ENCODE assay signal across 29 cellular contexts in genomic region chr6:90914312-90914711, GRCh38.
"Had no signal": no experiment of that assay in that cellular context is flagged by ENCODE, and none has a peak within 500 bp of the region (broad histone marks: within the 10 kb centered on the region; RNA-seq: fewer than 3 reads in every experiment).

No MANE protein-coding gene starts in this region.

- H3K9me3 Mint-ChIP-seq: stimulated activated effector memory CD8-positive, alpha-beta T cell treated with anti-CD3 and anti-CD28 coated beads, Interleukin-12 subunit alpha, Interleukin-12 subunit beta, amount 100 ng/mL, for 72 hours; stimulated activated naive CD8-positive, alpha-beta T cell treated with anti-CD3 and anti-CD28 coated beads, Interleukin-15, Interleukin-2, amounts not matched to agents 100 ng/mL and 50 ng/mL, for 24 hours had no signal

- H3K9me3 ChIP-seq: suprapubic skin, testis, thoracic aorta, thyroid gland, tibial artery, tibial nerve, upper lobe of left lung, upper lobe of right lung, uterus, vagina had no signal

- H3K27me3 ChIP-seq: stomach, suprapubic skin, testis, thyroid gland, tibial artery, tibial nerve, transverse colon, upper lobe of left lung, upper lobe of right lung, uterus, vagina had no signal

- H3K4me1 ChIP-seq: stomach, suprapubic skin, testis, thyroid gland, tibial artery, tibial nerve, transverse colon, upper lobe of left lung, upper lobe of right lung, uterus, vagina had no signal

- ATAC-seq: stimulated activated effector memory CD8-positive, alpha-beta T cell treated with anti-CD3 and anti-CD28 coated beads, Interleukin-12 subunit alpha, Interleukin-12 subunit beta, amount 100 ng/mL, for 72 hours; stimulated activated memory B cell treated with anti-CD40 and anti-IgM and Interleukin-4, amounts not matched to agents 10 μg/mL and 1 μg/mL and 100 μg/mL, for 72 hours; stimulated activated naive B cell treated with anti-CD40 and anti-IgM and Interleukin-4, amounts not matched to agents 10 μg/mL and 1 μg/mL and 100 μg/mL, for 72 hours; stimulated activated naive CD8-positive, alpha-beta T cell treated with anti-CD3 and anti-CD28 coated beads, Interleukin-15, amount 100 ng/mL, for 72 hours; stimulated activated naive CD8-positive, alpha-beta T cell treated with anti-CD3 and anti-CD28 coated beads, Interleukin-15, Interleukin-2, amounts not matched to agents 100 U/mL and 50 U/mL, for 24 hours; upper lobe of right lung had no signal

- H3K36me3 ChIP-seq: stomach, suprapubic skin, thoracic aorta, thyroid gland, tibial artery, tibial nerve, transverse colon, upper lobe of left lung, upper lobe of right lung, uterus, vagina had no signal

- H3K36me3 Mint-ChIP-seq: stimulated activated effector memory CD8-positive, alpha-beta T cell treated with anti-CD3 and anti-CD28 coated beads, Interleukin-12 subunit alpha, Interleukin-12 subunit beta, amount 100 ng/mL, for 72 hours; stimulated activated memory B cell treated with anti-CD40 and anti-IgM and Interleukin-4, amounts not matched to agents 10 μg/mL and 1 μg/mL and 100 μg/mL, for 72 hours; stimulated activated naive B cell treated with anti-CD40 and anti-IgM and Interleukin-4, amounts not matched to agents 10 μg/mL and 1 μg/mL and 100 μg/mL, for 72 hours; type B pancreatic cell had no signal

- FAIRE-seq: urothelium cell line had no signal

- H3K27ac Mint-ChIP-seq: stimulated activated effector memory CD8-positive, alpha-beta T cell treated with anti-CD3 and anti-CD28 coated beads, Interleukin-12 subunit alpha, Interleukin-12 subunit beta, amount 100 ng/mL, for 72 hours; stimulated activated memory B cell treated with anti-CD40 and anti-IgM and Interleukin-4, amounts not matched to agents 10 μg/mL and 1 μg/mL and 100 μg/mL, for 72 hours; stimulated activated naive B cell treated with anti-CD40 and anti-IgM and Interleukin-4, amounts not matched to agents 10 μg/mL and 1 μg/mL and 100 μg/mL, for 72 hours; stimulated activated naive CD8-positive, alpha-beta T cell treated with anti-CD3 and anti-CD28 coated beads, Interleukin-15, Interleukin-2, amounts not matched to agents 100 ng/mL and 50 ng/mL, for 24 hours; type B pancreatic cell had no signal

- DNase-seq: stimulated activated CD4-positive, alpha-beta T cell treated with anti-CD3 and anti-CD28 coated beads, Interleukin-2, amount 100 ng/mL, for 48 hours; stimulated activated CD4-positive, alpha-beta T cell treated with anti-CD3 and anti-CD28 coated beads, Interleukin-4, amount 100 ng/mL, for 1 hour; stimulated activated CD4-positive, alpha-beta T cell treated with anti-CD3 and anti-CD28 coated beads, Interleukin-4, amount 100 ng/mL, for 24 hours; stimulated activated CD4-positive, alpha-beta T cell treated with anti-CD3 and anti-CD28 coated beads, Interleukin-4, amount 100 ng/mL, for 4 hours; stimulated activated CD8-positive, alpha-beta memory T cell treated with anti-CD3 and anti-CD28 coated beads, Interleukin-4, amount 100 ng/mL, for 48 hours; stimulated activated naive B cell treated with anti-CD40 and anti-IgM and Interleukin-4, amounts not matched to agents 10 μg/mL and 1 μg/mL and 100 μg/mL, for 72 hours; stimulated activated naive CD4-positive, alpha-beta T cell; stimulated activated naive CD4-positive, alpha-beta T cell treated with Interleukin-2 at 50 U/mL for 16 hours; stimulated activated naive CD8-positive, alpha-beta T cell treated with anti-CD3 and anti-CD28 coated beads, Interleukin-15, amount 100 ng/mL, for 72 hours; stimulated activated naive CD8-positive, alpha-beta T cell treated with anti-CD3 and anti-CD28 coated beads, Interleukin-15, Interleukin-2, amounts not matched to agents 100 U/mL and 50 U/mL, for 24 hours; stomach; substantia nigra; testis; thyroid gland; tibial artery; transverse colon; trophoblast cell; upper lobe of left lung; upper lobe of right lung; uterus had no signal

- H3K4me3 Mint-ChIP-seq: stimulated activated effector memory CD8-positive, alpha-beta T cell treated with anti-CD3 and anti-CD28 coated beads, Interleukin-12 subunit alpha, Interleukin-12 subunit beta, amount 100 ng/mL, for 72 hours; stimulated activated memory B cell treated with anti-CD40 and anti-IgM and Interleukin-4, amounts not matched to agents 10 μg/mL and 1 μg/mL and 100 μg/mL, for 72 hours; stimulated activated naive B cell treated with anti-CD40 and anti-IgM and Interleukin-4, amounts not matched to agents 10 μg/mL and 1 μg/mL and 100 μg/mL, for 72 hours; stimulated activated naive CD8-positive, alpha-beta T cell treated with anti-CD3 and anti-CD28 coated beads, Interleukin-15, amount 100 ng/mL, for 72 hours; stimulated activated naive CD8-positive, alpha-beta T cell treated with anti-CD3 and anti-CD28 coated beads, Interleukin-15, Interleukin-2, amounts not matched to agents 100 ng/mL and 50 ng/mL, for 24 hours; type B pancreatic cell had no signal

- H3K4me3 ChIP-seq: stomach, suprapubic skin, testis, thoracic aorta, thyroid gland, tibial artery, tibial nerve, transverse colon, upper lobe of left lung, upper lobe of right lung, uterus, vagina had no signal

- H3K4me1 Mint-ChIP-seq: stimulated activated effector memory CD8-positive, alpha-beta T cell treated with anti-CD3 and anti-CD28 coated beads, Interleukin-12 subunit alpha, Interleukin-12 subunit beta, amount 100 ng/mL, for 72 hours; stimulated activated memory B cell treated with anti-CD40 and anti-IgM and Interleukin-4, amounts not matched to agents 10 μg/mL and 1 μg/mL and 100 μg/mL, for 72 hours; stimulated activated naive B cell treated with anti-CD40 and anti-IgM and Interleukin-4, amounts not matched to agents 10 μg/mL and 1 μg/mL and 100 μg/mL, for 72 hours; stimulated activated naive CD8-positive, alpha-beta T cell treated with anti-CD3 and anti-CD28 coated beads, Interleukin-15, amount 100 ng/mL, for 72 hours had no signal

- H3K27ac ChIP-seq: stomach, suprapubic skin, testis, thoracic aorta, thyroid gland, tibial artery, tibial nerve, transverse colon, upper lobe of left lung, upper lobe of right lung, uterus, vagina had no signal
